Comparison of ENCODE assay signal across 30 cellular contexts in genomic region chr2:238904716-238905115, GRCh38. TPM values are rescaled to one million over a fixed set of nuclear protein-coding genes. Genes with fewer than 3 reads are reported as not detected.
"Had no signal": no experiment of that assay in that cellular context is flagged by ENCODE, and none has a peak within 500 bp of the region (broad histone marks: within the 10 kb centered on the region; RNA-seq: fewer than 3 reads in every experiment).

No MANE protein-coding gene starts in this region.

- H3K9me3 Mint-ChIP-seq: activated CD8-positive, alpha-beta T cell treated with anti-CD3 and anti-CD28 coated beads for 36 hours; activated T-cell treated with anti-CD3 and anti-CD28 coated beads, Interleukin-2, amount 50 U/mL, for 4 hours; activated T-helper 17 cell treated with anti-CD3 and anti-CD28 coated beads, Interleukin-2, amount 50 U/mL, for 72 hours; central memory CD8-positive, alpha-beta T cell; dendritic cell treated with granulocyte-macrophage colony-stimulating factor and Interleukin-4, amounts not matched to agents 40 ng/mL and 50 ng/mL, for 4 days; endodermal cell had no signal

- H3K9me3 ChIP-seq: gastrocnemius medialis, heart left ventricle had no signal

- H3K4me1 Mint-ChIP-seq: activated T-helper 17 cell treated with anti-CD3 and anti-CD28 coated beads, Interleukin-2, amount 50 U/mL, for 72 hours; central memory CD8-positive, alpha-beta T cell; WTC11 had no signal

- H3K36me3 ChIP-seq: brain microvascular endothelial cell, gastrocnemius medialis, heart left ventricle had no signal

- H3K4me3 Mint-ChIP-seq: activated CD8-positive, alpha-beta T cell treated with anti-CD3 and anti-CD28 coated beads for 36 hours; activated naive CD8-positive, alpha-beta T cell; activated T-cell treated with anti-CD3 and anti-CD28 coated beads, Interleukin-2, amount 50 U/mL, for 4 hours; activated T-helper 17 cell treated with anti-CD3 and anti-CD28 coated beads, Interleukin-2, amount 50 U/mL, for 72 hours; central memory CD8-positive, alpha-beta T cell; dendritic cell treated with granulocyte-macrophage colony-stimulating factor and Interleukin-4, amounts not matched to agents 40 ng/mL and 50 ng/mL, for 4 days; endodermal cell; WTC11 had no signal

- H3K27ac Mint-ChIP-seq: activated CD8-positive, alpha-beta T cell treated with anti-CD3 and anti-CD28 coated beads for 36 hours; activated naive CD8-positive, alpha-beta T cell; activated T-helper 17 cell treated with anti-CD3 and anti-CD28 coated beads, Interleukin-2, amount 50 U/mL, for 72 hours; dendritic cell treated with granulocyte-macrophage colony-stimulating factor and Interleukin-4, amounts not matched to agents 40 ng/mL and 50 ng/mL, for 4 days; endodermal cell; WTC11 had no signal

- H3K27ac ChIP-seq: brain microvascular endothelial cell, coronary artery, dorsolateral prefrontal cortex, foreskin keratinocyte, gastrocnemius medialis, heart left ventricle had no signal

- H3K4me1 ChIP-seq: foreskin keratinocyte, gastrocnemius medialis had no signal

- H3K27me3 Mint-ChIP-seq: central memory CD8-positive, alpha-beta T cell; dendritic cell treated with granulocyte-macrophage colony-stimulating factor and Interleukin-4, amounts not matched to agents 40 ng/mL and 50 ng/mL, for 4 days had no signal

- H3K36me3 Mint-ChIP-seq: activated naive CD8-positive, alpha-beta T cell; WTC11 had no signal

- H3K4me3 ChIP-seq: coronary artery, dorsolateral prefrontal cortex, gastrocnemius medialis, heart left ventricle had no signal

- H3K27me3 ChIP-seq: brain microvascular endothelial cell, foreskin keratinocyte had no signal

- DNase-seq: activated CD4-positive, alpha-beta T cell treated with anti-CD3 and anti-CD28 coated beads for 1 hour; activated CD4-positive, alpha-beta T cell treated with anti-CD3 and anti-CD28 coated beads for 4 hours; activated CD4-positive, alpha-beta T cell treated with anti-CD3 and anti-CD28 coated beads, Interleukin-2, amount 50 U/mL, for 1 hour; activated CD4-positive, alpha-beta T cell treated with anti-CD3 and anti-CD28 coated beads, Interleukin-2, amount 50 U/mL, for 48 hours; activated CD8-positive, alpha-beta memory T cell treated with anti-CD3 and anti-CD28 coated beads for 24 hours; activated CD8-positive, alpha-beta T cell treated with anti-CD3 and anti-CD28 coated beads for 36 hours; activated effector memory CD4-positive, alpha-beta T cell treated with Interleukin-2 at 50 U/mL for 16 hours; activated gamma-delta T cell treated with Interleukin-2 at 50 U/mL for 16 hours; activated naive CD4-positive, alpha-beta T cell treated with anti-CD3 and anti-CD28 coated beads, Interleukin-2, amount 50 U/mL, for 16 hours; activated naive CD4-positive, alpha-beta T cell treated with Interleukin-2 at 50 U/mL for 16 hours; activated T-cell treated with anti-CD3 and anti-CD28 coated beads, Interleukin-2, amount 50 U/mL, for 4 hours; amniotic stem cell; anterior cingulate cortex; brain microvascular endothelial cell; dorsolateral prefrontal cortex; effector memory CD4-positive, alpha-beta T cell; endodermal cell; foreskin keratinocyte; gastrocnemius medialis; glutamatergic neuron; T-helper 2 cell had no signal

- FAIRE-seq: astrocyte, bronchial epithelial cell had no signal

RNA-seq across cellular contexts. Expression of gene TWIST2, which starts 56.8 kb away (rescaled TPM):
- total RNA-seq: activated CD8-positive, alpha-beta T cell treated with anti-CD3 and anti-CD28 coated beads for 36 hours; activated T-cell treated with anti-CD3 and anti-CD28 coated beads, Interleukin-2, amount 50 U/mL, for 4 hours; activated T-helper 17 cell treated with anti-CD3 and anti-CD28 coated beads, Interleukin-2, amount 50 U/mL, for 72 hours had no signal
